ENCODE assay signal across 8 cellular contexts in genomic region chr2:142877265-142877756, GRCh38. TPM values are rescaled to one million over a fixed set of nuclear protein-coding genes. Genes with fewer than 3 reads are reported as not detected.
DNase-seq lines count a peak whose midpoint lies in the region; ATAC-seq and TF ChIP-seq lines count a peak whose summit lies in the region.

Gene KYNU, plus strand, starts transcription at chr2:142877664. Its CDS starts 7,704 bp downstream, at chr2:142885368.

- intact Hi-C loops in aorta (cut with DNase I): no loop called here

- H3K4me2 ChIP-seq in DOHH2 (ENCODE audit: low read length): peak within 1 kb of the TSS; percentile 84

- H3K36me3 ChIP-seq in DOHH2 (ENCODE audit: control insufficient read depth, low read length) (0 out of 2 replicates have a peak, but pooled peaks cover 4% of the 10 kb centered on the region), endodermal cell (ENCODE audit: control insufficient read depth, insufficient read depth, low read length) (no peaks in the 10 kb centered on the region), aorta (ENCODE audit: control insufficient read depth in 1 of 2, insufficient read depth in 2 of 2, low read length in 1 of 2) (no peaks in the 10 kb centered on the region)

- TF ChIP-seq CTCF in DOHH2 (IDR thresholded peaks at IDR 0.05; ENCODE audit: low read depth, low read length, poor library complexity, severe bottlenecking) (peak; percentile 26), endodermal cell (conservative IDR thresholded peaks at IDR 0.05) (no peak)

- peak within 1 kb of the TSS; percentile 80 for H3K27ac ChIP-seq in DOHH2 (ENCODE audit: low read depth, low read length)
- H3K27ac ChIP-seq in endodermal cell (ENCODE audit: low read depth, low read length): no peak within 1 kb of the TSS
- H3K27ac ChIP-seq in aorta (ENCODE audit: low read depth in 1 of 2, low read length in 2 of 2): no peak within 1 kb of the TSS

- H3K9me3 ChIP-seq in DOHH2 (ENCODE audit: control insufficient read depth, insufficient read depth, low read length) (no peaks in the 10 kb centered on the region), endodermal cell (ENCODE audit: control insufficient read depth, low read length) (no peaks in the 10 kb centered on the region), aorta (ENCODE audit: control insufficient read depth, low read length) (no peaks in the 10 kb centered on the region)

- H3K4me3 Mint-ChIP-seq in endodermal cell: no peak within 1 kb of the TSS

- H3K9me2 ChIP-seq in DOHH2 (replicated peaks; ENCODE audit: control insufficient read depth, low read length): no peaks in the 10 kb centered on the region

- no peaks in the 10 kb centered on the region for H3K36me3 Mint-ChIP-seq in endodermal cell (ENCODE audit: low read depth)

- peak; percentile 74 for DNase-seq in fibroblast of gingiva (ENCODE audit: low read depth)
- no peak for DNase-seq in endodermal cell
- DNase-seq in NCI-H1694 (lab: John Stamatoyannopoulos, UW): no peak
- DNase-seq in NCI-H345 (lab: John Stamatoyannopoulos, UW): no peak
- DNase-seq in aorta: no peak

- no peaks in the 10 kb centered on the region for H3K4me1 Mint-ChIP-seq in endodermal cell

- H3K27me3 Mint-ChIP-seq in endodermal cell (ENCODE audit: insufficient read depth): no peaks in the 10 kb centered on the region

- no peak within 1 kb of the TSS for H3K9ac ChIP-seq in endodermal cell (ENCODE audit: extremely low read depth, low read length, poor library complexity, severe bottlenecking)

- no peaks in the 10 kb centered on the region for H4K20me1 ChIP-seq in DOHH2 (ENCODE audit: control insufficient read depth, insufficient read depth, low read depth, low read length)

- H3K27ac Mint-ChIP-seq in endodermal cell: no peak within 1 kb of the TSS

- peaks cover 23% of the 10 kb centered on the region for H3K79me2 ChIP-seq in DOHH2 (ENCODE audit: control insufficient read depth, low read length)

- peaks cover 54% of the 10 kb centered on the region for H3F3A ChIP-seq in DOHH2 (ENCODE audit: control insufficient read depth, insufficient read depth)

- H3K4me3 ChIP-seq in DOHH2 (ENCODE audit: low read length) (peak within 1 kb of the TSS; percentile 75), endodermal cell (ENCODE audit: low read length) (no peak within 1 kb of the TSS), aorta (ENCODE audit: low read length in 2 of 2) (no peak within 1 kb of the TSS)

- H3K4me1 ChIP-seq in DOHH2 (ENCODE audit: control insufficient read depth, low read length) (peaks cover 95% of the 10 kb centered on the region), endodermal cell (ENCODE audit: control insufficient read depth, insufficient read depth, low read length) (no peaks in the 10 kb centered on the region), aorta (ENCODE audit: control insufficient read depth in 1 of 2, insufficient read depth in 2 of 2, low read length in 2 of 2) (peaks cover 0 to 2% of the 10 kb centered on the region in 2 donors)

- H3K27me3 ChIP-seq in DOHH2 (ENCODE audit: control insufficient read depth, low read length) (no peaks in the 10 kb centered on the region), endodermal cell (ENCODE audit: control insufficient read depth, insufficient read depth, low read length, poor library complexity, severe bottlenecking) (no peaks in the 10 kb centered on the region), aorta (ENCODE audit: control insufficient read depth in 1 of 2, insufficient read depth in 2 of 2, low read length in 1 of 2) (no peaks in the 10 kb centered on the region)

- H3K9me3 Mint-ChIP-seq in endodermal cell: no peaks in the 10 kb centered on the region

- ATAC-seq in GM21447 (IDR thresholded peaks at IDR 0.05; ENCODE audit: unreplicated experiment) (peak; percentile 61), HG03575 (IDR thresholded peaks at IDR 0.05; ENCODE audit: extremely low read depth, insufficient number of reproducible peaks, low FRiP score, unreplicated experiment) (peak; percentile 43), aorta (ENCODE audit: low FRiP score) (no peak)

- WGBS in endodermal cell (ENCODE audit: insufficient coverage in 1 of 2, insufficient read length in 1 of 2), 2 experiments: 100% methylated on average over 2 of the region's 2 CpGs; no CpG with 5 or more reads in 1 of the 2 experiments
- 65 to 67% methylated on average over 2 of the region's 2 CpGs for WGBS in aorta, 2 donors

RNA-seq across cellular contexts. Expression of gene KYNU, which starts in this region (rescaled TPM):
- 1 to 10 TPM; 1.2 to 4.2 TPM for total RNA-seq in endodermal cell
- polyA plus RNA-seq in endodermal cell (2013, experiment 1 of 2): 0.43 TPM
- polyA plus RNA-seq in endodermal cell (2013, experiment 2 of 2): 0.54 TPM
- total RNA-seq in aorta: 10 to 100 TPM in 1 of 2 donors, 1 to 10 TPM in 1; 6.8 to 13.5 TPM
- polyA plus RNA-seq in aorta: 1 to 10 TPM; 1.2 to 3.8 TPM
